10 cellular contexts compared by ENCODE assay signal in the genomic region with DNA sequence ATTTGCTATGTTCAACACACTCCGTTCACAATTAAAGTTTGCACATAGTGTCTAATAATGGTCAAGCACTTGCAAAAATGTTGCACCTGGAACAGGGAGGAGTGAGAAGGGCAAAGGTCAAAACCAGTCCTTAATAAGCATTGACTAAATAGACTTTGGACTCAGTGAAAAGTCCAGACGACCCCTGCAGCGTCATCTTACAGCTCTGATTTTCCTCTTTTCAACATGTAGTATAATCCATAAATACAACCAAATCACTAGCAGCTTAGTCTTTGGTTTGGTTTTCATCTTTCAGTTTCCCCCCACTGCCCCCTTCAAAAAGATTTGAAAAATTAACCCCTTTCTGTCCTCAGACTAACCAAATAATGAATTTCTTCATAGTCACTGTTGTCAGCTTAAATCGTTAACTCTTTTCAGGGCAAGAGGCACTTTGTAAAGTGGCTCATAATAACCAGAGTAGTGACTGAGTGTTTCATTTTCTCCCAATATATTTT.
A peak's percentile ranks its signal among the peaks of the same experiment; 100 is the strongest.
DNase-seq lines count a peak whose midpoint lies in the region; TF ChIP-seq lines count a peak whose summit lies in the region.
"Had no signal": no experiment of that assay in that cellular context is flagged by ENCODE, and none has a peak within 500 bp of the region (broad histone marks: within the 10 kb centered on the region; RNA-seq: fewer than 3 reads in every experiment).

No MANE protein-coding gene starts in this region.

- no peak for DNase-seq in activated naive CD4-positive, alpha-beta T cell treated with anti-CD3 and anti-CD28 coated beads for 36 hours
- no peak for DNase-seq in activated naive CD4-positive, alpha-beta T cell (lab: John Stamatoyannopoulos, UW)
- DNase-seq in HT-29 (ENCODE audit: low spot score) (peak; percentile 57), chondrocyte (ENCODE audit: low spot score) (no peak), D341Med (ENCODE audit: low spot score) (no peak), COLO829 (ENCODE audit: low spot score) (no peak)
- no peak for DNase-seq in effector CD8-positive, alpha-beta T cell (lab: John Stamatoyannopoulos, UW)
- DNase-seq: activated gamma-delta T cell had no signal

- H3K36me3 ChIP-seq in thymus (ENCODE audit: control insufficient read depth, insufficient read depth), result no peaks in the 10 kb centered on the region

- intact Hi-C loops in activated naive CD4-positive, alpha-beta T cell treated with anti-CD3 and anti-CD28 coated beads for 36 hours (cut with micrococcal nuclease), result no loop called here

- no peaks in the 10 kb centered on the region for H3K9me3 Mint-ChIP-seq in activated naive CD4-positive, alpha-beta T cell treated with anti-CD3 and anti-CD28 coated beads for 36 hours
- H3K9me3 Mint-ChIP-seq in chondrocyte (ENCODE audit: low read depth), result no peaks in the 10 kb centered on the region

- TF ChIP-seq CTCF in chondrocyte (IDR thresholded peaks at IDR 0.05), result no peak

- H3K27ac Mint-ChIP-seq in activated naive CD4-positive, alpha-beta T cell treated with anti-CD3 and anti-CD28 coated beads for 36 hours, result no peak overlapping the region
- peak overlapping the region; percentile 95 for H3K27ac Mint-ChIP-seq in chondrocyte (ENCODE audit: unreplicated experiment)

- peak overlapping the region; percentile 57 for H3K4me3 ChIP-seq in thymus (ENCODE audit: low read length)

- H3K9me3 ChIP-seq in thymus (ENCODE audit: control insufficient read depth), result no peaks in the 10 kb centered on the region

- H3K27me3 ChIP-seq in thymus (ENCODE audit: control insufficient read depth, insufficient read depth), result no peaks in the 10 kb centered on the region

- no peaks in the 10 kb centered on the region for H3K27me3 Mint-ChIP-seq in activated naive CD4-positive, alpha-beta T cell treated with anti-CD3 and anti-CD28 coated beads for 36 hours (ENCODE audit: low read depth)
- H3K27me3 Mint-ChIP-seq in chondrocyte (ENCODE audit: low read depth), result no peaks in the 10 kb centered on the region

- H3K4me1 Mint-ChIP-seq in activated naive CD4-positive, alpha-beta T cell treated with anti-CD3 and anti-CD28 coated beads for 36 hours (ENCODE audit: low read depth), result peaks cover 50% of the 10 kb centered on the region
- H3K4me1 Mint-ChIP-seq in chondrocyte (ENCODE audit: low read depth), result peaks cover 67% of the 10 kb centered on the region

- H3K36me3 Mint-ChIP-seq in activated naive CD4-positive, alpha-beta T cell treated with anti-CD3 and anti-CD28 coated beads for 36 hours (ENCODE audit: low read depth), result peaks cover 2% of the 10 kb centered on the region
- H3K36me3 Mint-ChIP-seq in chondrocyte (ENCODE audit: low read depth), result peaks cover 2% of the 10 kb centered on the region

- peak overlapping the region; percentile 70 for H3K27ac ChIP-seq in thymus (ENCODE audit: low read depth)
- H3K27ac ChIP-seq: C4-2B had no signal

- CTCF ChIA-PET in activated naive CD4-positive, alpha-beta T cell treated with anti-CD3 and anti-CD28 coated beads for 36 hours (lab: Charles Lee), result interaction anchor here (0.6 kb wide), 1 partner anchor 14 kb away, joined by 3 read pairs; no protein-coding TSS in a partner anchor

- H3K4me3 Mint-ChIP-seq in activated naive CD4-positive, alpha-beta T cell treated with anti-CD3 and anti-CD28 coated beads for 36 hours, result peak overlapping the region; percentile 12
- H3K4me3 Mint-ChIP-seq in chondrocyte (ENCODE audit: unreplicated experiment), result peak overlapping the region; percentile 61

- no peaks in the 10 kb centered on the region for H3K4me1 ChIP-seq in thymus (ENCODE audit: control insufficient read depth, insufficient read depth, low read length)

- WGBS in thymus, result 9% methylated on average over 4 of the region's 4 CpGs
